In genomic region chr1:167938083-167938482, GRCh38 we compare ENCODE assay signal across 8 cellular contexts. TPM values are rescaled to one million over a fixed set of nuclear protein-coding genes. Genes with fewer than 3 reads are reported as not detected.
DNase-seq lines count a peak whose midpoint lies in the region; ATAC-seq and TF ChIP-seq lines count a peak whose summit lies in the region.

No MANE protein-coding gene starts in this region.

- H3K27me3 Mint-ChIP-seq in activated T-cell treated with anti-CD3 and anti-CD28 coated beads, Interleukin-2, amount 50 U/mL, for 4 hours (ENCODE audit: low read depth): no peaks in the 10 kb centered on the region
- no peaks in the 10 kb centered on the region for H3K27me3 Mint-ChIP-seq in activated CD4-positive, alpha-beta memory T cell treated with anti-CD3 and anti-CD28 coated beads for 36 hours
- peaks cover 16 to 20% (median 17%) of the 10 kb centered on the region in 3 donors for H3K27me3 Mint-ChIP-seq in immature natural killer cell (ENCODE audit: low read depth in 3 of 3)

- DNase-seq in activated T-cell treated with anti-CD3 and anti-CD28 coated beads, Interleukin-2, amount 50 U/mL, for 4 hours: no peak
- DNase-seq in activated T-cell treated with anti-CD3 and anti-CD28 coated beads, Interleukin-2, amount 50 U/mL, for 1 hour: no peak
- no peak for DNase-seq in activated CD4-positive, alpha-beta memory T cell treated with anti-CD3 and anti-CD28 coated beads for 36 hours
- DNase-seq in immature natural killer cell (no peak), tibial artery (no peak), left lobe of liver (ENCODE audit: low spot score) (no peak), DMS79 treated with DMSO at 0.1 percent for 48 hours (lab: John Stamatoyannopoulos, UW) (no peak), lower leg skin (ENCODE audit: low spot score in 2 of 2) (no peak)

- POLR2A ChIA-PET in activated CD4-positive, alpha-beta memory T cell treated with anti-CD3 and anti-CD28 coated beads for 36 hours (lab: Charles Lee): no interaction called here

- WGBS in lower leg skin, 2 donors: 32 to 33% methylated on average over 4 of the region's 4 CpGs

- no peak for TF ChIP-seq CTCF in tibial artery (IDR thresholded peaks at IDR 0.05)
- no peak for TF ChIP-seq CTCF in lower leg skin (IDR thresholded peaks at IDR 0.05)

- no peaks in the 10 kb centered on the region for H3K27me3 ChIP-seq in tibial artery

- peak overlapping the region; percentile 53 for H3K27ac Mint-ChIP-seq in activated CD4-positive, alpha-beta memory T cell treated with anti-CD3 and anti-CD28 coated beads for 36 hours
- peak overlapping the region in 5 of 6 donors; percentile 42 to 97 (median 93) for H3K27ac Mint-ChIP-seq in immature natural killer cell

- CTCF ChIA-PET in activated CD4-positive, alpha-beta memory T cell treated with anti-CD3 and anti-CD28 coated beads for 36 hours (lab: Charles Lee): interaction anchor here (5.3 kb wide), 1 partner anchor 145 kb away, joined by 27 read pairs; no protein-coding TSS in a partner anchor

- H3K36me3 ChIP-seq in tibial artery: no peaks in the 10 kb centered on the region

- ATAC-seq in activated T-cell treated with anti-CD3 and anti-CD28 coated beads, Interleukin-2, amount 50 U/mL, for 4 hours: no peak
- ATAC-seq in left lobe of liver: no peak

- TF ChIP-seq POLR2A in lower leg skin (IDR thresholded peaks at IDR 0.05): no peak

- H3K9me3 Mint-ChIP-seq in activated T-cell treated with anti-CD3 and anti-CD28 coated beads, Interleukin-2, amount 50 U/mL, for 4 hours: no peaks in the 10 kb centered on the region
- H3K9me3 Mint-ChIP-seq in activated CD4-positive, alpha-beta memory T cell treated with anti-CD3 and anti-CD28 coated beads for 36 hours: no peaks in the 10 kb centered on the region
- H3K9me3 Mint-ChIP-seq in immature natural killer cell: no peaks in the 10 kb centered on the region

- H3K4me3 ChIP-seq in tibial artery: peak overlapping the region; percentile 92 to 99
- H3K4me3 ChIP-seq in lower leg skin (ENCODE audit: low read depth, poor library complexity, severe bottlenecking): no peak overlapping the region

- H3K36me3 Mint-ChIP-seq in activated T-cell treated with anti-CD3 and anti-CD28 coated beads, Interleukin-2, amount 50 U/mL, for 4 hours (ENCODE audit: insufficient read depth): no peaks in the 10 kb centered on the region
- peaks cover 8% of the 10 kb centered on the region for H3K36me3 Mint-ChIP-seq in activated CD4-positive, alpha-beta memory T cell treated with anti-CD3 and anti-CD28 coated beads for 36 hours
- H3K36me3 Mint-ChIP-seq in immature natural killer cell: no peaks in the 10 kb centered on the region

- intact Hi-C loops in activated CD4-positive, alpha-beta memory T cell treated with anti-CD3 and anti-CD28 coated beads for 36 hours (cut with micrococcal nuclease): loop anchor here (5.0 kb wide), 5 partner anchors 299 to 1954 kb away; partner anchors contain the start of genes POU2F1, RCSD1, SCYL3 and TADA1
- intact Hi-C loops in tibial artery (cut with DNase I; ENCODE audit: low total_unique reads) (loop anchor here (10.0 kb wide), 1 partner anchor 213 kb away; the partner anchor contains the start of gene MPZL1), lower leg skin (cut with DNase I; ENCODE audit: low total_unique reads) (no loop called here)

- H3K4me3 Mint-ChIP-seq in activated T-cell treated with anti-CD3 and anti-CD28 coated beads, Interleukin-2, amount 50 U/mL, for 4 hours: peak overlapping the region; percentile 91
- H3K4me3 Mint-ChIP-seq in activated CD4-positive, alpha-beta memory T cell treated with anti-CD3 and anti-CD28 coated beads for 36 hours: peak overlapping the region; percentile 91
- H3K4me3 Mint-ChIP-seq in immature natural killer cell: peak overlapping the region; percentile 95 to 98 (median 96)

- peaks cover 0 to 59% (median 22%) of the 10 kb centered on the region in 4 donors for H3K4me1 ChIP-seq in tibial artery

- H3K9me3 ChIP-seq in tibial artery: no peaks in the 10 kb centered on the region

- H3K4me1 Mint-ChIP-seq in activated T-cell treated with anti-CD3 and anti-CD28 coated beads, Interleukin-2, amount 50 U/mL, for 4 hours (ENCODE audit: low read depth): peaks cover 29% of the 10 kb centered on the region
- H3K4me1 Mint-ChIP-seq in activated CD4-positive, alpha-beta memory T cell treated with anti-CD3 and anti-CD28 coated beads for 36 hours (ENCODE audit: low read depth): peaks cover 28% of the 10 kb centered on the region
- peaks cover 32 to 38% of the 10 kb centered on the region in 2 donors for H3K4me1 Mint-ChIP-seq in immature natural killer cell

- peak overlapping the region; percentile 99 to 100 for H3K27ac ChIP-seq in tibial artery

RNA-seq across cellular contexts. Expression of gene MPC2, which starts 1.2 kb away (rescaled TPM):
- 10 to 100 TPM; 28.2 to 32.1 (median 31.9) TPM for total RNA-seq in activated T-cell treated with anti-CD3 and anti-CD28 coated beads, Interleukin-2, amount 50 U/mL, for 4 hours
- 10 to 100 TPM; 68.4 to 71.3 TPM for total RNA-seq in activated CD4-positive, alpha-beta memory T cell treated with anti-CD3 and anti-CD28 coated beads for 36 hours
- polyA plus RNA-seq in immature natural killer cell: 100 to 1,000 TPM in 2 of 3 donors, 10 to 100 TPM in 1; 76.5 to 119 (median 104) TPM
- total RNA-seq in left lobe of liver: 158 TPM
- total RNA-seq in lower leg skin: 10 to 100 TPM; 12.1 to 33.7 (median 26.0) TPM

RNA-seq across cellular contexts. Expression of gene DCAF6, which starts 1.6 kb away (rescaled TPM):
- 10 to 100 TPM; 10.7 to 12.5 (median 11.3) TPM for total RNA-seq in activated T-cell treated with anti-CD3 and anti-CD28 coated beads, Interleukin-2, amount 50 U/mL, for 4 hours
- total RNA-seq in activated CD4-positive, alpha-beta memory T cell treated with anti-CD3 and anti-CD28 coated beads for 36 hours: 10 to 100 TPM; 21.2 to 25.0 TPM
- polyA plus RNA-seq in immature natural killer cell: 10 to 100 TPM in 2 of 3 donors, 1 to 10 TPM in 1; 9.6 to 13.6 (median 10.3) TPM
- 49.0 TPM for total RNA-seq in left lobe of liver
- 10 to 100 TPM; 31.9 to 57.7 (median 50.4) TPM for total RNA-seq in lower leg skin

RNA-seq across cellular contexts. Expression of gene ADCY10, which starts 24.1 kb away (rescaled TPM):
- not detected for total RNA-seq in activated T-cell treated with anti-CD3 and anti-CD28 coated beads, Interleukin-2, amount 50 U/mL, for 4 hours
- total RNA-seq in activated CD4-positive, alpha-beta memory T cell treated with anti-CD3 and anti-CD28 coated beads for 36 hours: under 1 TPM in 1 of 2 experiments, not detected in 1; 0.05 TPM
- not detected for polyA plus RNA-seq in immature natural killer cell
- total RNA-seq in left lobe of liver: 5.5 TPM
- total RNA-seq in lower leg skin: under 1 TPM in 2 of 4 donors, not detected in 2; 0.07 to 0.10 TPM
